16 cellular contexts compared by ENCODE assay signal in the genomic region with DNA sequence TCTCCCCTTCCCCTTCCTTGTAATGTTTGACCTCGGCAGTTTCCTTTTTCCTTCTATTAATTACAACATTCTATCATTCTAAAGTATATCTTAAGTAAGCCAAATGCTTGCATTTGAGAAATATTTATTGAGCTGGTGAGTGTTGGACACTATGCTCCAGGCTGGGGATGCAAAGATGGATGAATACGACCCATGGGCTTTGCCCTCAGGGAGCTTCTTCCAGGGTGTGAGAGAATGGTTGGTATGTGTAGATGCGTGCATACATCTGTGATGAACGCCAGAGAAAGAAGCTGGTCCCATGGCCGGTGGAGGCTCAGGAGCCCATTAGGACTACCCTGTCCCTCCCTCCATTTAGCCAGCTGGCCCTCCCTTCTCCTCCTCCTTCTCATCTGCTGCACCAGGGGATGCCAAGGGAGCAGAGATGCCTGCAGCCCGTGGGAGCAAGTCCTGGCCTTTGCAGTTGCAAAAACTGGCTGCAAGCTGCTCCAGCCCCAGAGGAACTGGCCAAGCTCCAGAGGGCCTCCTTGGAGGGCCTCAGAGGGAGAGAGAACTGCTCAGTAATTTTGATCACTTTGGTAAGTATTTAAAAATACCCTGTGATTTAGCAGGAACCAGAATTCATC.
DNase-seq lines count a peak whose midpoint lies in the region; ATAC-seq and TF ChIP-seq lines count a peak whose summit lies in the region.
"Had no signal": no experiment of that assay in that cellular context is flagged by ENCODE, and none has a peak within 500 bp of the region (broad histone marks: within the 10 kb centered on the region; RNA-seq: fewer than 3 reads in every experiment).

No MANE protein-coding gene starts in this region.

- H3K4me3 ChIP-seq in skeletal muscle tissue (ENCODE audit: low read length in 3 of 3) = no peak overlapping the region
- H3K4me3 ChIP-seq: cardiac muscle cell had no signal

- peaks cover 26 to 36% (median 32%) of the 10 kb centered on the region in 3 donors for H3K4me1 ChIP-seq in skeletal muscle tissue (ENCODE audit: control insufficient read depth in 3 of 3, insufficient read depth in 3 of 3, low read length in 3 of 3)

- H3K4me1 Mint-ChIP-seq in chondrocyte (ENCODE audit: low read depth) = peaks cover 72% of the 10 kb centered on the region

- peak overlapping the region; percentile 52 for H3K27ac ChIP-seq in skeletal muscle tissue (ENCODE audit: low read depth, low read length)
- H3K27ac ChIP-seq: cardiac muscle cell had no signal

- H3K36me3 Mint-ChIP-seq in chondrocyte (ENCODE audit: low read depth) = peaks cover 2% of the 10 kb centered on the region
- H3K36me3 Mint-ChIP-seq in activated naive CD4-positive, alpha-beta T cell treated with anti-CD3 and anti-CD28 coated beads, Interleukin-2, amount 50 U/mL, for 72 hours = peaks cover 0 to 6% of the 10 kb centered on the region in 2 donors

- H3K9me3 ChIP-seq in skeletal muscle tissue (ENCODE audit: control insufficient read depth in 3 of 3, low read length in 3 of 3) = no peaks in the 10 kb centered on the region

- TF ChIP-seq CTCF in chondrocyte (IDR thresholded peaks at IDR 0.05) = no peak

- intact Hi-C loops in Right ventricle myocardium superior (cut with DNase I) (no loop called here), posterior vena cava (cut with DNase I) (no loop called here)

- H3K4me3 Mint-ChIP-seq in chondrocyte (ENCODE audit: unreplicated experiment) = no peak overlapping the region
- H3K4me3 Mint-ChIP-seq: activated CD8-positive, alpha-beta memory T cell treated with anti-CD3 and anti-CD28 coated beads, Interleukin-2, amount 10 ng/mL, durations not matched to agents 7 days and 5 days; activated naive CD4-positive, alpha-beta T cell treated with anti-CD3 and anti-CD28 coated beads, Interleukin-2, amount 50 U/mL, for 24 hours; nephron progenitor cell had no signal

- no peaks in the 10 kb centered on the region for H3K27me3 Mint-ChIP-seq in chondrocyte (ENCODE audit: low read depth)
- H3K27me3 Mint-ChIP-seq: activated CD8-positive, alpha-beta memory T cell treated with anti-CD3 and anti-CD28 coated beads, Interleukin-2, amount 10 ng/mL, durations not matched to agents 7 days and 5 days; activated naive CD4-positive, alpha-beta T cell treated with anti-CD3 and anti-CD28 coated beads, Interleukin-2, amount 50 U/mL, for 24 hours had no signal

- H3K9ac ChIP-seq in skeletal muscle tissue (ENCODE audit: low read depth in 1 of 3, low read length in 3 of 3) = no peak overlapping the region

- H3K36me3 ChIP-seq in skeletal muscle tissue (ENCODE audit: control insufficient read depth in 3 of 3, insufficient read depth in 3 of 3, low read length in 3 of 3) = peaks cover 0 to 2% (median 0%) of the 10 kb centered on the region in 3 donors
- H3K36me3 ChIP-seq: cardiac muscle cell had no signal

- ATAC-seq in Right ventricle myocardium superior (ENCODE audit: poor library complexity) = peak; percentile 45
- no peak for ATAC-seq in HG02642 (IDR thresholded peaks at IDR 0.05; ENCODE audit: poor library complexity, unreplicated experiment)
- ATAC-seq in activated naive CD4-positive, alpha-beta T cell treated with anti-CD3 and anti-CD28 coated beads, Interleukin-2, amount 50 U/mL, for 72 hours = no peak

- H3K27ac Mint-ChIP-seq in chondrocyte (ENCODE audit: unreplicated experiment) = peak overlapping the region; percentile 90
- H3K27ac Mint-ChIP-seq in activated naive CD4-positive, alpha-beta T cell treated with anti-CD3 and anti-CD28 coated beads, Interleukin-2, amount 50 U/mL, for 72 hours = no peak overlapping the region
- H3K27ac Mint-ChIP-seq: activated CD8-positive, alpha-beta memory T cell treated with anti-CD3 and anti-CD28 coated beads, Interleukin-2, amount 10 ng/mL, durations not matched to agents 7 days and 5 days; activated naive CD4-positive, alpha-beta T cell treated with anti-CD3 and anti-CD28 coated beads, Interleukin-2, amount 50 U/mL, for 24 hours had no signal

- H3K9me3 Mint-ChIP-seq in chondrocyte (ENCODE audit: low read depth) = peaks cover 6% of the 10 kb centered on the region
- no peaks in the 10 kb centered on the region for H3K9me3 Mint-ChIP-seq in activated naive CD4-positive, alpha-beta T cell treated with anti-CD3 and anti-CD28 coated beads, Interleukin-2, amount 50 U/mL, for 72 hours
- H3K9me3 Mint-ChIP-seq: activated naive CD4-positive, alpha-beta T cell treated with anti-CD3 and anti-CD28 coated beads, Interleukin-2, amount 50 U/mL, for 24 hours had no signal

- H3K27me3 ChIP-seq in skeletal muscle tissue (ENCODE audit: control insufficient read depth in 3 of 3, insufficient read depth in 3 of 3, low read length in 3 of 3) = no peaks in the 10 kb centered on the region
- H3K27me3 ChIP-seq: cardiac muscle cell had no signal

- DNase-seq in GM03348 (ENCODE audit: low spot score) (peak; percentile 40), chondrocyte (ENCODE audit: low spot score) (no peak), Right ventricle myocardium superior (no peak), NCI-H2081 (lab: John Stamatoyannopoulos, UW) (no peak), posterior vena cava (ENCODE audit: low spot score) (no peak)
- no peak for DNase-seq in activated naive CD4-positive, alpha-beta T cell treated with anti-CD3 and anti-CD28 coated beads, Interleukin-2, amount 50 U/mL, for 72 hours (ENCODE audit: low spot score in 2 of 2)
- DNase-seq: Calu3; MV-4-11; NCI-H2171; nephron progenitor cell; stimulated activated CD4-positive, alpha-beta T cell treated with anti-CD3 and anti-CD28 coated beads, Interleukin-4, amount 100 ng/mL, for 4 hours had no signal
